In genomic region chr19:44851427-44851826, GRCh38 we compare ENCODE assay signal across 24 cellular contexts. TPM values are rescaled to one million over a fixed set of nuclear protein-coding genes. Genes with fewer than 3 reads are reported as not detected.
DNase-seq lines count a peak whose midpoint lies in the region; ATAC-seq and TF ChIP-seq lines count a peak whose summit lies in the region.
"Had no signal": no experiment of that assay in that cellular context is flagged by ENCODE, and none has a peak within 500 bp of the region (broad histone marks: within the 10 kb centered on the region; RNA-seq: fewer than 3 reads in every experiment).

No MANE protein-coding gene starts in this region.

- H3K4me3 Mint-ChIP-seq in activated CD8-positive, alpha-beta T cell treated with anti-CD3 and anti-CD28 coated beads, Interleukin-2, amount 10 ng/mL, durations not matched to agents 7 days and 5 days, result no peak overlapping the region
- no peak overlapping the region for H3K4me3 Mint-ChIP-seq in activated CD8-positive, alpha-beta T cell treated with anti-CD3 and anti-CD28 coated beads for 36 hours
- H3K4me3 Mint-ChIP-seq in dendritic cell treated with granulocyte-macrophage colony-stimulating factor and Interleukin-4, amounts not matched to agents 40 ng/mL and 50 ng/mL, for 4 days, result no peak overlapping the region
- no peak overlapping the region for H3K4me3 Mint-ChIP-seq in stimulated activated effector memory CD8-positive, alpha-beta T cell treated with anti-CD3 and anti-CD28 coated beads, Interleukin-12 subunit alpha, Interleukin-12 subunit beta, amount 100 ng/mL, for 72 hours
- H3K4me3 Mint-ChIP-seq in CD4-positive, alpha-beta memory T cell, result no peak overlapping the region

- H3K9me2 ChIP-seq in Karpas-422 (replicated peaks; ENCODE audit: insufficient read depth, low read length), result no peaks in the 10 kb centered on the region

- no peaks in the 10 kb centered on the region for H3K36me3 ChIP-seq in Karpas-422 (ENCODE audit: insufficient read depth, low read length)
- no peaks in the 10 kb centered on the region for H3K36me3 ChIP-seq in CD4-positive, alpha-beta memory T cell (ENCODE audit: insufficient read depth, low read length)
- H3K36me3 ChIP-seq: vagina had no signal

- H3K27ac ChIP-seq in Karpas-422 (ENCODE audit: low read length), result no peak overlapping the region
- no peak overlapping the region for H3K27ac ChIP-seq in CD4-positive, alpha-beta memory T cell (ENCODE audit: low read depth, low read length)

- H3K36me3 Mint-ChIP-seq in activated CD8-positive, alpha-beta T cell treated with anti-CD3 and anti-CD28 coated beads, Interleukin-2, amount 10 ng/mL, durations not matched to agents 7 days and 5 days (ENCODE audit: low read depth), result no peaks in the 10 kb centered on the region
- no peaks in the 10 kb centered on the region for H3K36me3 Mint-ChIP-seq in activated CD8-positive, alpha-beta T cell treated with anti-CD3 and anti-CD28 coated beads for 36 hours (ENCODE audit: low read depth)
- H3K36me3 Mint-ChIP-seq in dendritic cell treated with granulocyte-macrophage colony-stimulating factor and Interleukin-4, amounts not matched to agents 40 ng/mL and 50 ng/mL, for 4 days (ENCODE audit: low read depth), result peaks cover 41% of the 10 kb centered on the region
- H3K36me3 Mint-ChIP-seq in stimulated activated effector memory CD8-positive, alpha-beta T cell treated with anti-CD3 and anti-CD28 coated beads, Interleukin-12 subunit alpha, Interleukin-12 subunit beta, amount 100 ng/mL, for 72 hours, result no peaks in the 10 kb centered on the region
- no peaks in the 10 kb centered on the region for H3K36me3 Mint-ChIP-seq in CD4-positive, alpha-beta memory T cell

- H3K4me3 ChIP-seq in Karpas-422 (ENCODE audit: low read length), result no peak overlapping the region
- H3K4me3 ChIP-seq in CD4-positive, alpha-beta memory T cell (ENCODE audit: low read length in 2 of 2), result no peak overlapping the region
- H3K4me3 ChIP-seq: GM12878, spleen, vagina had no signal

- peak overlapping the region; percentile 46 for H3K27ac Mint-ChIP-seq in activated CD8-positive, alpha-beta T cell treated with anti-CD3 and anti-CD28 coated beads, Interleukin-2, amount 10 ng/mL, durations not matched to agents 7 days and 5 days
- no peak overlapping the region for H3K27ac Mint-ChIP-seq in activated CD8-positive, alpha-beta T cell treated with anti-CD3 and anti-CD28 coated beads for 36 hours
- peak overlapping the region; percentile 12 for H3K27ac Mint-ChIP-seq in dendritic cell treated with granulocyte-macrophage colony-stimulating factor and Interleukin-4, amounts not matched to agents 40 ng/mL and 50 ng/mL, for 4 days
- peak overlapping the region; percentile 80 for H3K27ac Mint-ChIP-seq in stimulated activated effector memory CD8-positive, alpha-beta T cell treated with anti-CD3 and anti-CD28 coated beads, Interleukin-12 subunit alpha, Interleukin-12 subunit beta, amount 100 ng/mL, for 72 hours
- peak overlapping the region in 1 of 7 donors; percentile 27 for H3K27ac Mint-ChIP-seq in CD4-positive, alpha-beta memory T cell

- DNase-seq in activated CD8-positive, alpha-beta T cell treated with anti-CD3 and anti-CD28 coated beads, Interleukin-2, amount 10 ng/mL, durations not matched to agents 7 days and 5 days, result no peak
- DNase-seq in activated CD8-positive, alpha-beta T cell treated with anti-CD3 and anti-CD28 coated beads for 36 hours, result no peak
- peak; percentile 48 for DNase-seq in Karpas-422
- no peak for DNase-seq in stimulated activated effector memory CD8-positive, alpha-beta T cell treated with anti-CD3 and anti-CD28 coated beads, Interleukin-12 subunit alpha, Interleukin-12 subunit beta, amount 100 ng/mL, for 72 hours (ENCODE audit: low spot score in 2 of 2)
- DNase-seq in effector CD4-positive, alpha-beta T cell, result no peak
- DNase-seq in CD4-positive, alpha-beta memory T cell, result no peak
- DNase-seq: activated CD4-positive, alpha-beta T cell treated with anti-CD3 and anti-CD28 coated beads for 1 hour; activated naive CD4-positive, alpha-beta T cell treated with anti-CD3 and anti-CD28 coated beads, Interleukin-2, amount 50 U/mL, for 16 hours; activated T-cell treated with anti-CD3 and anti-CD28 coated beads, Interleukin-2, amount 50 U/mL, for 48 hours; DMS 273 treated with DMSO at 0.1 percent for 48 hours; MV-4-11; NCI-H2081 treated with DMSO at 0.1 percent for 48 hours; NCI-H510A; spleen; stimulated activated CD4-positive, alpha-beta T cell treated with anti-CD3 and anti-CD28 coated beads, Interleukin-4, amount 100 ng/mL, for 4 hours; substantia nigra; T1000 had no signal

- ATAC-seq in activated CD8-positive, alpha-beta T cell treated with anti-CD3 and anti-CD28 coated beads, Interleukin-2, amount 10 ng/mL, durations not matched to agents 7 days and 5 days, result peak; percentile 35
- ATAC-seq in activated CD8-positive, alpha-beta T cell treated with anti-CD3 and anti-CD28 coated beads for 36 hours, result no peak
- ATAC-seq in stimulated activated effector memory CD8-positive, alpha-beta T cell treated with anti-CD3 and anti-CD28 coated beads, Interleukin-12 subunit alpha, Interleukin-12 subunit beta, amount 100 ng/mL, for 72 hours, result peak; percentile 33
- ATAC-seq in HG02642 (IDR thresholded peaks at IDR 0.05; ENCODE audit: poor library complexity, unreplicated experiment), result no peak
- ATAC-seq: GM12878, SK-N-SH treated with all-trans-retinoic acid at 6 μM for 48 hours had no signal

- H3K27me3 ChIP-seq in Karpas-422 (ENCODE audit: low read length), result no peaks in the 10 kb centered on the region
- peaks cover 9% of the 10 kb centered on the region for H3K27me3 ChIP-seq in CD4-positive, alpha-beta memory T cell (ENCODE audit: insufficient read depth, low read length)
- H3K27me3 ChIP-seq: vagina had no signal

- no peaks in the 10 kb centered on the region for H4K20me1 ChIP-seq in Karpas-422 (ENCODE audit: insufficient read depth, low read depth, low read length)

- H3K27me3 Mint-ChIP-seq in activated CD8-positive, alpha-beta T cell treated with anti-CD3 and anti-CD28 coated beads, Interleukin-2, amount 10 ng/mL, durations not matched to agents 7 days and 5 days (ENCODE audit: low read depth), result peaks cover 33% of the 10 kb centered on the region
- peaks cover 19% of the 10 kb centered on the region for H3K27me3 Mint-ChIP-seq in activated CD8-positive, alpha-beta T cell treated with anti-CD3 and anti-CD28 coated beads for 36 hours
- H3K27me3 Mint-ChIP-seq in dendritic cell treated with granulocyte-macrophage colony-stimulating factor and Interleukin-4, amounts not matched to agents 40 ng/mL and 50 ng/mL, for 4 days, result no peaks in the 10 kb centered on the region
- H3K27me3 Mint-ChIP-seq in CD4-positive, alpha-beta memory T cell, result peaks cover 4 to 6% of the 10 kb centered on the region in 2 donors

- H3K4me1 Mint-ChIP-seq in activated CD8-positive, alpha-beta T cell treated with anti-CD3 and anti-CD28 coated beads, Interleukin-2, amount 10 ng/mL, durations not matched to agents 7 days and 5 days (ENCODE audit: low read depth), result peaks cover 28% of the 10 kb centered on the region
- peaks cover 9% of the 10 kb centered on the region for H3K4me1 Mint-ChIP-seq in activated CD8-positive, alpha-beta T cell treated with anti-CD3 and anti-CD28 coated beads for 36 hours (ENCODE audit: low read depth)
- H3K4me1 Mint-ChIP-seq in dendritic cell treated with granulocyte-macrophage colony-stimulating factor and Interleukin-4, amounts not matched to agents 40 ng/mL and 50 ng/mL, for 4 days (ENCODE audit: low read depth), result peaks cover 78% of the 10 kb centered on the region
- peaks cover 23% of the 10 kb centered on the region for H3K4me1 Mint-ChIP-seq in stimulated activated effector memory CD8-positive, alpha-beta T cell treated with anti-CD3 and anti-CD28 coated beads, Interleukin-12 subunit alpha, Interleukin-12 subunit beta, amount 100 ng/mL, for 72 hours
- peaks cover 6 to 25% (median 15%) of the 10 kb centered on the region in 4 donors for H3K4me1 Mint-ChIP-seq in CD4-positive, alpha-beta memory T cell

- CTCF ChIA-PET in activated CD8-positive, alpha-beta T cell treated with anti-CD3 and anti-CD28 coated beads, Interleukin-2, amount 10 ng/mL, durations not matched to agents 7 days and 5 days (lab: Charles Lee), result no interaction called here
- CTCF ChIA-PET in activated CD8-positive, alpha-beta T cell treated with anti-CD3 and anti-CD28 coated beads for 36 hours (lab: Charles Lee), result no interaction called here
- CTCF ChIA-PET in CD4-positive, alpha-beta memory T cell (lab: Charles Lee; ENCODE audit: partially characterized antibody), result no interaction called here

- TF ChIP-seq CTCF in activated CD8-positive, alpha-beta T cell treated with anti-CD3 and anti-CD28 coated beads for 36 hours (IDR thresholded peaks at IDR 0.05), result no peak

- no peaks in the 10 kb centered on the region for H3K9me3 Mint-ChIP-seq in activated CD8-positive, alpha-beta T cell treated with anti-CD3 and anti-CD28 coated beads, Interleukin-2, amount 10 ng/mL, durations not matched to agents 7 days and 5 days (ENCODE audit: insufficient read depth)
- H3K9me3 Mint-ChIP-seq in activated CD8-positive, alpha-beta T cell treated with anti-CD3 and anti-CD28 coated beads for 36 hours, result no peaks in the 10 kb centered on the region
- H3K9me3 Mint-ChIP-seq in dendritic cell treated with granulocyte-macrophage colony-stimulating factor and Interleukin-4, amounts not matched to agents 40 ng/mL and 50 ng/mL, for 4 days, result no peaks in the 10 kb centered on the region
- no peaks in the 10 kb centered on the region for H3K9me3 Mint-ChIP-seq in stimulated activated effector memory CD8-positive, alpha-beta T cell treated with anti-CD3 and anti-CD28 coated beads, Interleukin-12 subunit alpha, Interleukin-12 subunit beta, amount 100 ng/mL, for 72 hours
- no peaks in the 10 kb centered on the region for H3K9me3 Mint-ChIP-seq in CD4-positive, alpha-beta memory T cell
- H3K9me3 Mint-ChIP-seq: neural crest cell had no signal

- POLR2A ChIA-PET in activated CD8-positive, alpha-beta T cell treated with anti-CD3 and anti-CD28 coated beads, Interleukin-2, amount 10 ng/mL, durations not matched to agents 7 days and 5 days (lab: Charles Lee), result no interaction called here
- POLR2A ChIA-PET in activated CD8-positive, alpha-beta T cell treated with anti-CD3 and anti-CD28 coated beads for 36 hours (lab: Charles Lee), result no interaction called here
- POLR2A ChIA-PET in CD4-positive, alpha-beta memory T cell (lab: Charles Lee; ENCODE audit: partially characterized antibody), result no interaction called here

- H3K9me3 ChIP-seq in Karpas-422 (ENCODE audit: low read length), result no peaks in the 10 kb centered on the region
- H3K9me3 ChIP-seq in CD4-positive, alpha-beta memory T cell (ENCODE audit: control insufficient read depth in 1 of 2, low read length in 2 of 2), result no peaks in the 10 kb centered on the region
- H3K9me3 ChIP-seq: spleen, vagina had no signal

- peaks cover 8% of the 10 kb centered on the region for H3K4me1 ChIP-seq in Karpas-422 (ENCODE audit: low read length)
- H3K4me1 ChIP-seq in CD4-positive, alpha-beta memory T cell (ENCODE audit: insufficient read depth, low read length), result peaks cover 14% of the 10 kb centered on the region

- intact Hi-C loops in activated CD8-positive, alpha-beta T cell treated with anti-CD3 and anti-CD28 coated beads for 36 hours (cut with micrococcal nuclease), result no loop called here
- intact Hi-C loops in dendritic cell treated with granulocyte-macrophage colony-stimulating factor and Interleukin-4, amounts not matched to agents 40 ng/mL and 50 ng/mL, for 4 days (cut with micrococcal nuclease), result no loop called here
- intact Hi-C loops in CD4-positive, alpha-beta memory T cell (cut with micrococcal nuclease), result no loop called here

- no peak overlapping the region for H3K9ac ChIP-seq in Karpas-422 (ENCODE audit: low read length)

- no peak overlapping the region for H3K4me2 ChIP-seq in Karpas-422 (ENCODE audit: low read depth, low read length, poor library complexity, severe bottlenecking)

- H2AFZ ChIP-seq in Karpas-422 (ENCODE audit: low read length), result no peak overlapping the region

- H3K79me2 ChIP-seq in Karpas-422 (ENCODE audit: low read length), result no peaks in the 10 kb centered on the region

RNA-seq across cellular contexts. Expression of gene NECTIN2, which starts 5.3 kb away (rescaled TPM):
- under 1 TPM; 0.26 to 0.31 TPM for total RNA-seq in activated CD8-positive, alpha-beta T cell treated with anti-CD3 and anti-CD28 coated beads, Interleukin-2, amount 10 ng/mL, durations not matched to agents 7 days and 5 days
- under 1 TPM; 0.36 to 0.65 TPM for total RNA-seq in activated CD8-positive, alpha-beta T cell treated with anti-CD3 and anti-CD28 coated beads for 36 hours
- 2.0 TPM in 1 of 2 replicates, not detected in the other for total RNA-seq in Karpas-422 (2014; rRNA removed; shearing (Covaris generic); ENCODE audit: low replicate concordance)
- 1 to 10 TPM in 1 of 2 experiments, under 1 TPM in 1; 0.84 to 1.7 TPM for total RNA-seq in CD4-positive, alpha-beta memory T cell
- polyA plus RNA-seq in CD4-positive, alpha-beta memory T cell, result under 1 TPM in 1 of 2 donors, not detected in 1; 0.11 TPM

RNA-seq across cellular contexts. Expression of gene TOMM40, which starts 39.6 kb away (rescaled TPM):
- total RNA-seq in activated CD8-positive, alpha-beta T cell treated with anti-CD3 and anti-CD28 coated beads, Interleukin-2, amount 10 ng/mL, durations not matched to agents 7 days and 5 days, result 10 to 100 TPM; 84.5 to 88.4 TPM
- 100 to 1,000 TPM; 134 to 138 TPM for total RNA-seq in activated CD8-positive, alpha-beta T cell treated with anti-CD3 and anti-CD28 coated beads for 36 hours
- 25.6 and 64.7 TPM in 2 replicates for total RNA-seq in Karpas-422 (2014; rRNA removed; shearing (Covaris generic); ENCODE audit: low replicate concordance)
- total RNA-seq in CD4-positive, alpha-beta memory T cell, result 10 to 100 TPM; 32.8 to 34.6 TPM
- 10 to 100 TPM; 30.9 to 43.6 TPM for polyA plus RNA-seq in CD4-positive, alpha-beta memory T cell

RNA-seq across cellular contexts. Expression of gene BCAM, which starts 42.5 kb away (rescaled TPM):
- total RNA-seq in activated CD8-positive, alpha-beta T cell treated with anti-CD3 and anti-CD28 coated beads, Interleukin-2, amount 10 ng/mL, durations not matched to agents 7 days and 5 days, result not detected
- not detected for total RNA-seq in activated CD8-positive, alpha-beta T cell treated with anti-CD3 and anti-CD28 coated beads for 36 hours
- not detected in 2 replicates for total RNA-seq in Karpas-422 (2014; rRNA removed; shearing (Covaris generic); ENCODE audit: low replicate concordance)
- not detected for total RNA-seq in CD4-positive, alpha-beta memory T cell
- not detected for polyA plus RNA-seq in CD4-positive, alpha-beta memory T cell
- total RNA-seq: activated CD8-positive, alpha-beta memory T cell treated with anti-CD3 and anti-CD28 coated beads for 36 hours had no signal

RNA-seq across cellular contexts. Expression of gene APOE, which starts 54.2 kb away (rescaled TPM):
- under 1 TPM; 0.68 to 0.89 TPM for total RNA-seq in activated CD8-positive, alpha-beta T cell treated with anti-CD3 and anti-CD28 coated beads, Interleukin-2, amount 10 ng/mL, durations not matched to agents 7 days and 5 days
- 1 to 10 TPM in 1 of 2 experiments, under 1 TPM in 1; 0.87 to 1.2 TPM for total RNA-seq in activated CD8-positive, alpha-beta T cell treated with anti-CD3 and anti-CD28 coated beads for 36 hours
- total RNA-seq in Karpas-422 (2014; rRNA removed; shearing (Covaris generic); ENCODE audit: low replicate concordance), result 1.3 and 1.9 TPM in 2 replicates
- 10 to 100 TPM in 1 of 2 experiments, 1 to 10 TPM in 1; 9.0 to 11.9 TPM for total RNA-seq in CD4-positive, alpha-beta memory T cell
- polyA plus RNA-seq in CD4-positive, alpha-beta memory T cell, result not detected

Comparison
In these comparisons a context has a peak if more than half of its experiments do, and no peak if none do; other contexts are left out.
1. ATAC-seq: peak in activated CD8-positive, alpha-beta T cell treated with anti-CD3 and anti-CD28 coated beads, Interleukin-2, amount 10 ng/mL, durations not matched to agents 7 days and 5 days (single experiment) and stimulated activated effector memory CD8-positive, alpha-beta T cell treated with anti-CD3 and anti-CD28 coated beads, Interleukin-12 subunit alpha, Interleukin-12 subunit beta, amount 100 ng/mL, for 72 hours (single experiment); none in activated CD8-positive, alpha-beta T cell treated with anti-CD3 and anti-CD28 coated beads for 36 hours (single experiment) and HG02642 (single experiment).